ENCODE assay signal across 8 cellular contexts in genomic region chr11:76919467-76919866, GRCh38.
"Had no signal": no experiment of that assay in that cellular context is flagged by ENCODE, and none has a peak within 500 bp of the region (broad histone marks: within the 10 kb centered on the region; RNA-seq: fewer than 3 reads in every experiment).

No MANE protein-coding gene starts in this region.

- H3K27ac ChIP-seq: adrenal gland, ascending aorta, esophagus muscularis mucosa, neutrophil, ovary, prostate gland, right atrium auricular region had no signal

- H3K27me3 ChIP-seq: adrenal gland, ascending aorta, esophagus muscularis mucosa, neutrophil, ovary, right atrium auricular region, upper lobe of left lung had no signal

- H3K36me3 ChIP-seq: adrenal gland, ascending aorta, esophagus muscularis mucosa, neutrophil, ovary, prostate gland, right atrium auricular region, upper lobe of left lung had no signal

- H3K4me3 ChIP-seq: ovary, prostate gland had no signal

- H3K4me1 ChIP-seq: ascending aorta, prostate gland had no signal

- H3K9me3 ChIP-seq: adrenal gland, ascending aorta, esophagus muscularis mucosa, neutrophil, ovary, prostate gland, right atrium auricular region, upper lobe of left lung had no signal
